ENCODE assay signal across 1 cellular context in genomic region chr7:45025473-45025872, GRCh38.
TF ChIP-seq lines count a peak whose summit lies in the region.

No MANE protein-coding gene starts in this region.

TF ChIP-seq in GM12878, 131 proteins besides CTCF, POLR2A, EP300 and RAD21:
- TF ChIP-seq ZBTB33 (IDR thresholded peaks at IDR 0.05), result peak; percentile 59; the same call in 1 of the 2 replicates
